In genomic region chr1:224114787-224115175, GRCh38 we compare ENCODE assay signal across 8 cellular contexts. TPM values are rescaled to one million over a fixed set of nuclear protein-coding genes. Genes with fewer than 3 reads are reported as not detected.
DNase-seq lines count a peak whose midpoint lies in the region; ATAC-seq, FAIRE-seq and TF ChIP-seq lines count a peak whose summit lies in the region.

No MANE protein-coding gene starts in this region.

- H3K9me3 Mint-ChIP-seq in nephron progenitor cell = no peaks in the 10 kb centered on the region

- peaks cover 7% of the 10 kb centered on the region for H3K36me3 Mint-ChIP-seq in nephron progenitor cell (ENCODE audit: low read depth)

- peaks cover 8% of the 10 kb centered on the region; the same call in 1 of the 2 replicates for H3K36me3 ChIP-seq in PC-3 (ENCODE audit: low read depth, low read length)
- peaks cover 0 to 2% of the 10 kb centered on the region in 2 experiments for H3K36me3 ChIP-seq in endothelial cell of umbilical vein (ENCODE audit: control insufficient read depth in 2 of 2, extremely low read depth in 1 of 2, insufficient read depth in 2 of 2, low read length in 2 of 2)

- no peak for TF ChIP-seq POLR2A in endothelial cell of umbilical vein (IDR thresholded peaks at IDR 0.05; ENCODE audit: low read depth, low read length)

- peak overlapping the region; percentile 93 for H3K9ac ChIP-seq in PC-3 (ENCODE audit: low read length)
- H3K9ac ChIP-seq in endothelial cell of umbilical vein (replicated peaks; ENCODE audit: extremely low read depth, insufficient read depth, low read length) = peak overlapping the region; percentile 89

- H3K4me1 Mint-ChIP-seq in nephron progenitor cell = peaks cover 25% of the 10 kb centered on the region

- dilution Hi-C loops in endothelial cell of umbilical vein (cut with MboI; ENCODE audit: extremely low pct_ligation_motif_present, low sequenced_read_pairs) = no loop called here

- intact Hi-C loops in PC-3 (cut with micrococcal nuclease) (loop anchor here (2.0 to 10.0 kb wide), 5 partner anchors 48 to 410 kb away; partner anchors contain the start of gene DEGS1), endothelial cell of umbilical vein (cut with micrococcal nuclease) (loop anchor here (1.0 to 5.0 kb wide), 8 partner anchors 62 to 808 kb away; partner anchors contain the start of genes CNIH4, DEGS1 and TP53BP2)

- no peaks in the 10 kb centered on the region for H3K9me3 ChIP-seq in PC-3 (ENCODE audit: low read length)
- no peaks in the 10 kb centered on the region for H3K9me3 ChIP-seq in endothelial cell of umbilical vein (replicated peaks; ENCODE audit: control insufficient read depth, insufficient read depth, low read length)

- H3K9me1 ChIP-seq in endothelial cell of umbilical vein (replicated peaks; ENCODE audit: control insufficient read depth, extremely low read depth, insufficient read depth, low read length) = no peaks in the 10 kb centered on the region

- H3K4me3 ChIP-seq in PC-3 (ENCODE audit: low read length) (peak overlapping the region; percentile 91), endothelial cell of umbilical vein (replicated peaks in 1 of 3; ENCODE audit: insufficient read depth in 1 of 3, low read depth in 1 of 3, low read length in 3 of 3) (peak overlapping the region; percentile 62 to 99 (median 97))

- DNase-seq in PC-3 (peak; percentile 27), endothelial cell of umbilical vein (ENCODE audit: low read depth, low spot score) (peak; percentile 24), nephron progenitor cell (no peak), GOT3 (lab: John Stamatoyannopoulos, UW) (no peak), HPDE6-E6E7 (ENCODE audit: extremely low spot score) (no peak), AG20443 (ENCODE audit: low spot score) (no peak), activated gamma-delta T cell treated with Interleukin-2 at 50 U/mL for 16 hours (no peak)

- POLR2A ChIA-PET in PC-3 (lab: Charles Lee; ENCODE audit: unreplicated experiment) = interaction anchor here (0.5 kb wide), 1 partner anchor 67 kb away, joined by 4 read pairs; no protein-coding TSS in a partner anchor
- POLR2A ChIA-PET in endothelial cell of umbilical vein (lab: Charles Lee) = no interaction called here

- H3K4me2 ChIP-seq in PC-3 (ENCODE audit: low read length) = peak overlapping the region; percentile 83
- H3K4me2 ChIP-seq in endothelial cell of umbilical vein (ENCODE audit: insufficient read depth, low read length) = peak overlapping the region; percentile 100

- H3K4me1 ChIP-seq in PC-3 (ENCODE audit: insufficient read depth, low read length) = peaks cover 26% of the 10 kb centered on the region
- H3K4me1 ChIP-seq in endothelial cell of umbilical vein (ENCODE audit: control insufficient read depth, extremely low read depth, insufficient read depth, low read length) = peaks cover 21% of the 10 kb centered on the region

- peak overlapping the region; percentile 88 for H3K4me3 Mint-ChIP-seq in nephron progenitor cell

- H3F3A ChIP-seq in PC-3 (ENCODE audit: low read length, unreplicated experiment) = no peaks in the 10 kb centered on the region

- no peaks in the 10 kb centered on the region for H3K9me2 ChIP-seq in PC-3 (replicated peaks; ENCODE audit: low read length)

- H3K79me2 ChIP-seq in PC-3 (ENCODE audit: low read length) (peaks cover 62% of the 10 kb centered on the region), endothelial cell of umbilical vein (ENCODE audit: control insufficient read depth, insufficient read depth, low read length) (peaks cover 61% of the 10 kb centered on the region)

- peak overlapping the region; percentile 48 for H3K27ac ChIP-seq in PC-3 (ENCODE audit: low read length)
- H3K27ac ChIP-seq in endothelial cell of umbilical vein (ENCODE audit: insufficient read depth, low read depth, low read length) = peak overlapping the region; percentile 78

- peak overlapping the region; percentile 77 for H2AFZ ChIP-seq in PC-3 (ENCODE audit: low read length)
- H2AFZ ChIP-seq in endothelial cell of umbilical vein (ENCODE audit: low read depth, low read length) = peak overlapping the region; percentile 50

- H3K27me3 Mint-ChIP-seq in nephron progenitor cell (ENCODE audit: low read depth, poor library complexity) = peaks cover 27% of the 10 kb centered on the region

- TF ChIP-seq CTCF in PC-3 (conservative IDR thresholded peaks at IDR 0.05; ENCODE audit: low read depth, low read length) (no peak), endothelial cell of umbilical vein (IDR thresholded peaks at IDR 0.05; ENCODE audit: extremely low read depth in 1 of 2, insufficient read depth in 1 of 2, low read depth in 1 of 2, low read length in 2 of 2) (no peak), nephron progenitor cell (IDR thresholded peaks at IDR 0.05) (no peak)

- FAIRE-seq in endothelial cell of umbilical vein (lab: Jason Lieb, UNC) = no peak

- H3K27me3 ChIP-seq in PC-3 (ENCODE audit: low read length) (no peaks in the 10 kb centered on the region), endothelial cell of umbilical vein (ENCODE audit: control insufficient read depth in 2 of 2, insufficient read depth in 2 of 2, low read length in 2 of 2) (no peaks in the 10 kb centered on the region)

- peaks cover 16% of the 10 kb centered on the region for H4K20me1 ChIP-seq in PC-3 (ENCODE audit: low read length)
- H4K20me1 ChIP-seq in endothelial cell of umbilical vein (replicated peaks; ENCODE audit: control insufficient read depth, extremely low read depth, insufficient read depth, low read length) = no peaks in the 10 kb centered on the region

- BruUV-seq in PC-3 (replicated peaks; lab: Mats Ljungman, UMichigan) (TSS peak; percentile 41), endothelial cell of umbilical vein (replicated peaks; lab: Mats Ljungman, UMichigan) (TSS peak; percentile 39)

- CTCF ChIA-PET in PC-3 (lab: Charles Lee) = interaction anchor here (0.6 to 1.8 kb wide), 3 partner anchors 76 to 808 kb away, joined by 3 to 9 read pairs (median 5); no protein-coding TSS in a partner anchor
- CTCF ChIA-PET in endothelial cell of umbilical vein (lab: Charles Lee) = interaction anchor here (1.0 to 2.4 kb wide), 7 partner anchors 14 to 342 kb away, joined by 3 to 48 read pairs (median 11); partner anchors contain the start of gene NVL

- H3K27ac Mint-ChIP-seq in nephron progenitor cell = peak overlapping the region; percentile 71

- ATAC-seq in GM18511 (IDR thresholded peaks at IDR 0.05; ENCODE audit: unreplicated experiment) (peak; percentile 6), PC-3 (peak; percentile 8)

TF ChIP-seq in endothelial cell of umbilical vein, 7 proteins besides CTCF, POLR2A, EP300 and RAD21:
- TF ChIP-seq, protein P1, sequence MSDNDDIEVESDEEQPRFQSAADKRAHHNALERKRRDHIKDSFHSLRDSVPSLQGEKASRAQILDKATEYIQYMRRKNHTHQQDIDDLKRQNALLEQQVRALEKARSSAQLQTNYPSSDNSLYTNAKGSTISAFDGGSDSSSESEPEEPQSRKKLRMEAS (IDR thresholded peaks at IDR 0.05; ENCODE audit: insufficient read depth, insufficient read length) = no peak
TF ChIP-seq in endothelial cell of umbilical vein: peak in this region for 0.

RNA-seq across cellular contexts. Expression of gene FBXO28, which starts 0.9 kb away (rescaled TPM):
- total RNA-seq in PC-3 (2014; rRNA removed) (57.7 and 82.6 TPM in 2 replicates), endothelial cell of umbilical vein (32.6 and 35.4 TPM in 2 replicates)
- polyA plus RNA-seq in endothelial cell of umbilical vein = 6.8 and 8.9 TPM in 2 replicates
- 12.6 and 14.3 TPM in 2 replicates for polyA plus RNA-seq in endothelial cell of umbilical vein (2011; cell fraction: cytosol; rRNA removed)
- 15.3 and 18.9 TPM in 2 replicates for polyA plus RNA-seq in endothelial cell of umbilical vein (2011; cell fraction: nucleus; rRNA removed)
- polyA plus RNA-seq in endothelial cell of umbilical vein (2012) = 16.2 and 23.6 TPM in 2 replicates
- polyA minus RNA-seq in endothelial cell of umbilical vein = 26.0 and 31.0 TPM in 2 replicates
- polyA minus RNA-seq in endothelial cell of umbilical vein (2011; cell fraction: cytosol; rRNA and poly(A)+ RNA removed) = 33.6 TPM
- polyA minus RNA-seq in endothelial cell of umbilical vein (2011; cell fraction: nucleus; rRNA and poly(A)+ RNA removed) = 26.0 and 28.4 TPM in 2 replicates

Comparison
In these comparisons a context has a peak if more than half of its experiments do, and no peak if none do; other contexts are left out.
1. DNase-seq: peak in PC-3 (single experiment) and endothelial cell of umbilical vein (single experiment); none in nephron progenitor cell (single experiment), GOT3 (single experiment), HPDE6-E6E7 (single experiment), AG20443 (single experiment) and activated gamma-delta T cell treated with Interleukin-2 at 50 U/mL for 16 hours (single experiment).